9 cellular contexts compared by ENCODE assay signal in genomic region chr9:650362-650761, GRCh38.
A peak's percentile ranks its signal among the peaks of the same experiment; 100 is the strongest.
DNase-seq lines count a peak whose midpoint lies in the region; ATAC-seq and TF ChIP-seq lines count a peak whose summit lies in the region.
"Had no signal": no experiment of that assay in that cellular context is flagged by ENCODE, and none has a peak within 500 bp of the region (broad histone marks: within the 10 kb centered on the region; RNA-seq: fewer than 3 reads in every experiment).

No MANE protein-coding gene starts in this region.

- peak overlapping the region; percentile 94 for H2AFZ ChIP-seq in GM23248
- peak overlapping the region; percentile 88 for H2AFZ ChIP-seq in osteoblast (ENCODE audit: low read length)
- no peak overlapping the region for H2AFZ ChIP-seq in PC-3 (ENCODE audit: low read length)

- CTCF ChIA-PET in PC-3 (lab: Charles Lee): no interaction called here

- H3K4me1 ChIP-seq in GM23248 (ENCODE audit: insufficient read depth) (0 out of 2 replicates have a peak, but pooled peaks cover 9% of the 10 kb centered on the region), endodermal cell (ENCODE audit: control insufficient read depth, insufficient read depth, low read length) (no peaks in the 10 kb centered on the region), osteoblast (ENCODE audit: insufficient read depth, low read length) (peaks cover 6% of the 10 kb centered on the region), PC-3 (ENCODE audit: insufficient read depth, low read length) (no peaks in the 10 kb centered on the region)

- no peaks in the 10 kb centered on the region for H3K9me3 Mint-ChIP-seq in endodermal cell

- DNase-seq in GM23248 (peak; percentile 31), NOMO-1 treated with dmso at 0.1 percent for 144 hours (lab: John Stamatoyannopoulos, UW; ENCODE audit: unreplicated experiment) (peak; percentile 19), endodermal cell (peak; percentile 70), osteoblast (ENCODE audit: insufficient read length, low spot score, missing footprints) (no peak), pons (ENCODE audit: low spot score) (no peak), DMS 273 treated with DMSO at 0.1 percent for 48 hours (lab: John Stamatoyannopoulos, UW) (no peak), putamen (ENCODE audit: low spot score) (no peak), PC-3 (no peak)
- DNase-seq: erythroblast had no signal

- no peak for ATAC-seq in PC-3

- H3K27ac ChIP-seq in GM23248 (no peak overlapping the region), endodermal cell (ENCODE audit: low read depth, low read length) (no peak overlapping the region), osteoblast (ENCODE audit: low read depth, low read length) (peak overlapping the region; percentile 7), PC-3 (ENCODE audit: low read length) (no peak overlapping the region)

- peaks cover 25% of the 10 kb centered on the region for H3K4me1 Mint-ChIP-seq in endodermal cell

- peak overlapping the region; percentile 48 for H3K9ac ChIP-seq in GM23248
- H3K9ac ChIP-seq in endodermal cell (ENCODE audit: extremely low read depth, low read length, poor library complexity, severe bottlenecking): no peak overlapping the region
- H3K9ac ChIP-seq in PC-3 (ENCODE audit: low read length): no peak overlapping the region

- 90 to 97% methylated on average over 1 of the region's 1 CpG for WGBS in GM23248 (ENCODE audit: low coverage in 1 of 2, low lambda C conversion rate in 2 of 2, missing lambda C conversion rate in 2 of 2), 2 experiments
- WGBS in endodermal cell (ENCODE audit: insufficient coverage in 1 of 2, insufficient read length in 1 of 2), 2 experiments: 71% methylated on average over 1 of the region's 1 CpG; no CpG with 5 or more reads in 1 of the 2 experiments

- POLR2A ChIA-PET in PC-3 (lab: Charles Lee; ENCODE audit: unreplicated experiment): no interaction called here

- H3K4me3 Mint-ChIP-seq in endodermal cell: no peak overlapping the region

- H3K79me2 ChIP-seq in GM23248 (ENCODE audit: insufficient read depth) (no peaks in the 10 kb centered on the region), osteoblast (ENCODE audit: insufficient read depth, low read length) (no peaks in the 10 kb centered on the region), PC-3 (ENCODE audit: low read length) (no peaks in the 10 kb centered on the region)

- H3F3A ChIP-seq in GM23248 (ENCODE audit: insufficient read depth): no peaks in the 10 kb centered on the region
- no peaks in the 10 kb centered on the region for H3F3A ChIP-seq in PC-3 (ENCODE audit: low read length, unreplicated experiment)

- H3K36me3 ChIP-seq in GM23248 (ENCODE audit: low read depth) (no peaks in the 10 kb centered on the region), endodermal cell (ENCODE audit: control insufficient read depth, insufficient read depth, low read length) (no peaks in the 10 kb centered on the region), osteoblast (ENCODE audit: insufficient read depth, low read length) (no peaks in the 10 kb centered on the region), PC-3 (ENCODE audit: low read depth, low read length) (no peaks in the 10 kb centered on the region)

- H3K9me2 ChIP-seq in GM23248 (ENCODE audit: insufficient read depth): no peaks in the 10 kb centered on the region
- H3K9me2 ChIP-seq in PC-3 (replicated peaks; ENCODE audit: low read length): no peaks in the 10 kb centered on the region

- H3K27me3 ChIP-seq in GM23248 (replicated peaks; ENCODE audit: insufficient read depth) (no peaks in the 10 kb centered on the region), endodermal cell (ENCODE audit: control insufficient read depth, insufficient read depth, low read length, poor library complexity, severe bottlenecking) (no peaks in the 10 kb centered on the region), osteoblast (ENCODE audit: insufficient read depth, low read length) (no peaks in the 10 kb centered on the region), PC-3 (ENCODE audit: low read length) (no peaks in the 10 kb centered on the region)

- H3K27me3 Mint-ChIP-seq in endodermal cell (ENCODE audit: insufficient read depth): no peaks in the 10 kb centered on the region

- BruUV-seq in PC-3 (replicated peaks; lab: Mats Ljungman, UMichigan): no TSS peak

- no peak overlapping the region for H3K27ac Mint-ChIP-seq in endodermal cell

- peak overlapping the region; percentile 55 for H3K4me3 ChIP-seq in GM23248
- H3K4me3 ChIP-seq in endodermal cell (ENCODE audit: low read length): no peak overlapping the region
- peak overlapping the region; percentile 31 for H3K4me3 ChIP-seq in osteoblast (ENCODE audit: insufficient read depth, low read length)
- H3K4me3 ChIP-seq in PC-3 (ENCODE audit: low read length): no peak overlapping the region

- no peaks in the 10 kb centered on the region for H4K20me1 ChIP-seq in GM23248 (ENCODE audit: insufficient read depth)
- H4K20me1 ChIP-seq in osteoblast (ENCODE audit: insufficient read depth, low read length): no peaks in the 10 kb centered on the region
- no peaks in the 10 kb centered on the region for H4K20me1 ChIP-seq in PC-3 (ENCODE audit: low read length)

- intact Hi-C loops in PC-3 (cut with micrococcal nuclease): no loop called here

- no peaks in the 10 kb centered on the region for H3K9me3 ChIP-seq in GM23248 (ENCODE audit: low read depth)
- no peaks in the 10 kb centered on the region for H3K9me3 ChIP-seq in endodermal cell (ENCODE audit: control insufficient read depth, low read length)
- H3K9me3 ChIP-seq in osteoblast (ENCODE audit: low read depth, low read length): no peaks in the 10 kb centered on the region
- no peaks in the 10 kb centered on the region for H3K9me3 ChIP-seq in PC-3 (ENCODE audit: low read length)

- in situ Hi-C loops in GM23248 (cut with MboI): no loop called here

- TF ChIP-seq CTCF in endodermal cell (conservative IDR thresholded peaks at IDR 0.05): no peak
- TF ChIP-seq CTCF in osteoblast (IDR thresholded peaks at IDR 0.05; ENCODE audit: extremely low read depth, low read depth, low read length): no peak
- no peak for TF ChIP-seq CTCF in PC-3 (conservative IDR thresholded peaks at IDR 0.05; ENCODE audit: low read depth, low read length)

- H3K4me2 ChIP-seq in GM23248 (ENCODE audit: unreplicated experiment) (peak overlapping the region; percentile 70), osteoblast (ENCODE audit: insufficient read depth, low read length) (peak overlapping the region; percentile 60), PC-3 (ENCODE audit: low read length) (no peak overlapping the region)

- H3K36me3 Mint-ChIP-seq in endodermal cell (ENCODE audit: low read depth): no peaks in the 10 kb centered on the region

Comparison
In these comparisons a context has a peak if more than half of its experiments do, and no peak if none do; other contexts are left out.
1. DNase-seq: peak in GM23248 (single experiment), NOMO-1 treated with dmso at 0.1 percent for 144 hours (single experiment) and endodermal cell (single experiment); none in osteoblast (single experiment), pons (single experiment), DMS 273 treated with DMSO at 0.1 percent for 48 hours (single experiment), putamen (single experiment) and PC-3 (single experiment).
2. H3K4me3 ChIP-seq: peak in GM23248 (single experiment) and osteoblast (single experiment); none in endodermal cell (single experiment) and PC-3 (single experiment).